ENCODE assay signal across 20 cellular contexts in genomic region chr18:61935362-61935761, GRCh38. TPM values are rescaled to one million over a fixed set of nuclear protein-coding genes. Genes with fewer than 3 reads are reported as not detected.
"Had no signal": no experiment of that assay in that cellular context is flagged by ENCODE, and none has a peak within 500 bp of the region (broad histone marks: within the 10 kb centered on the region; RNA-seq: fewer than 3 reads in every experiment).

No MANE protein-coding gene starts in this region.

- H2AFZ ChIP-seq: parathyroid adenoma had no signal

- H3K36me3 ChIP-seq: brain microvascular endothelial cell, right lobe of liver, suprapubic skin had no signal

- H3K4me3 ChIP-seq: dorsolateral prefrontal cortex, right lobe of liver, suprapubic skin had no signal

- H3K9me3 ChIP-seq: right lobe of liver, suprapubic skin had no signal

- H3K4me1 ChIP-seq: parathyroid adenoma, right lobe of liver had no signal

- H3K27ac ChIP-seq: brain microvascular endothelial cell, dorsolateral prefrontal cortex, parathyroid adenoma, right lobe of liver, suprapubic skin had no signal

- H3K27me3 ChIP-seq: brain microvascular endothelial cell, right lobe of liver, suprapubic skin had no signal

- ATAC-seq: activated T-cell treated with anti-CD3 and anti-CD28 coated beads, Interleukin-2, amount 50 U/mL, for 4 hours; naive thymus-derived CD8-positive, alpha-beta T cell; right lobe of liver; stimulated activated naive CD8-positive, alpha-beta T cell treated with anti-CD3 and anti-CD28 coated beads, Interleukin-15, amount 100 ng/mL, for 72 hours had no signal

- DNase-seq: activated CD4-positive, alpha-beta T cell treated with anti-CD3 and anti-CD28 coated beads, Interleukin-2, amount 10 ng/mL, durations not matched to agents 24 days and 14 days; activated CD8-positive, alpha-beta memory T cell treated with anti-CD3 and anti-CD28 coated beads, Interleukin-2, amount 50 U/mL, for 4 hours; activated effector memory CD4-positive, alpha-beta T cell treated with anti-CD3 and anti-CD28 coated beads, Interleukin-2, amount 50 U/mL, for 16 hours; activated naive CD4-positive, alpha-beta T cell treated with anti-CD3 and anti-CD28 coated beads, Interleukin-2, amount 50 U/mL, for 16 hours; activated T-cell treated with anti-CD3 and anti-CD28 coated beads, Interleukin-2, amount 50 U/mL, for 4 hours; aorta; brain microvascular endothelial cell; central memory CD4-positive, alpha-beta T cell; dorsolateral prefrontal cortex; foreskin fibroblast; mesendoderm; naive thymus-derived CD8-positive, alpha-beta T cell; right lobe of liver; small intestine; stimulated activated CD4-positive, alpha-beta T cell treated with anti-CD3 and anti-CD28 coated beads, Interleukin-15, amount 100 ng/mL, for 24 hours; stimulated activated CD4-positive, alpha-beta T cell treated with anti-CD3 and anti-CD28 coated beads, Interleukin-2, amount 100 ng/mL, for 48 hours; stimulated activated naive CD8-positive, alpha-beta T cell treated with anti-CD3 and anti-CD28 coated beads, Interleukin-15, amount 100 ng/mL, for 72 hours; trophoblast cell had no signal

- H3K9ac ChIP-seq: parathyroid adenoma had no signal

RNA-seq across cellular contexts. Expression of gene RNF152, which starts 42.6 kb away (rescaled TPM):
- polyA plus RNA-seq: naive thymus-derived CD8-positive, alpha-beta T cell had no signal
